In the genomic region with DNA sequence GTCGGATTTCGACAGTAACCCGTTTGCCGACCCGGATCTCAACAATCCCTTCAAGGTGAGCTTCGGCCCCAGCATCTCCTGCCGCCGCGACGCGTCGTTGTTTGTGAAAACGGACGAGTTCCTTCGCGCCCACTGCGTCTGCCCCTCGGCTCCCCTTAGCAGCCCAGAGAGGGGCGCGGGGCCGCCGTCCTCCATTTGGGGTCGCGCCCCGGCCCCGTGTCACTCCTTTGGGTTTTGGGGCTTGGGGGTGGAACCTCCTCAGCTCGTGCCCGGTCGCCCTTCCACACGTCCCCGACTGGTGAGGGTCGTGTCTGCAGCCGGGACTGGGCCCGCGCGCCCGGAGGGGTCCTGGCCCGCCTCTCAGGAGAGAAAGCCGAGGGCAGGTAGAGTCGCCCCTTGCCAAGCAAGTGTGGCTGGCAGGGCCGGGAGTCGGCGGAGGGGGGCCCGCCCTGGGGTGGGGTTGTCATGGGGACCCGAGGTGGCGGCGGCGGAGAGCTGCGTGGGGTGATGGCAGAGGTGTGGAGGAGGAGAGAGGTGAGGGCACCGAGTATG, we compare ENCODE assay signal across 8 cellular contexts. TPM values are rescaled to one million over a fixed set of nuclear protein-coding genes. Genes with fewer than 3 reads are reported as not detected.
DNase-seq lines count a peak whose midpoint lies in the region; ATAC-seq and TF ChIP-seq lines count a peak whose summit lies in the region.

No MANE protein-coding gene starts in this region.

- H3K27ac ChIP-seq in foreskin keratinocyte (peak overlapping the region; percentile 89), thyroid gland (peak overlapping the region; percentile 74 to 93 (median 91))

- TF ChIP-seq POLR2A in GM18505 (IDR thresholded peaks at IDR 0.05; ENCODE audit: borderline replicate concordance, extremely low read depth, insufficient read depth, insufficient read length) (no peak), thyroid gland (IDR thresholded peaks at IDR 0.05) (no peak)

- H3K9me3 ChIP-seq in thyroid gland = no peaks in the 10 kb centered on the region

- no peaks in the 10 kb centered on the region for H3K27me3 Mint-ChIP-seq in activated T-helper 2 cell treated with anti-CD3 and anti-CD28 coated beads, Interferon-gamma antibody, Interleukin-2, Interleukin-4, amounts not matched to agents 10 μg/mL and 5 μg/mL and 100 μg/mL, durations not matched to agents 14 hours and 24 hours and 36 hours (ENCODE audit: low read depth)

- no peaks in the 10 kb centered on the region for H3K9me3 Mint-ChIP-seq in activated T-helper 2 cell treated with anti-CD3 and anti-CD28 coated beads, Interferon-gamma antibody, Interleukin-2, Interleukin-4, amounts not matched to agents 10 μg/mL and 5 μg/mL and 100 μg/mL, durations not matched to agents 14 hours and 24 hours and 36 hours

- H3K4me3 Mint-ChIP-seq in activated T-helper 2 cell treated with anti-CD3 and anti-CD28 coated beads, Interferon-gamma antibody, Interleukin-2, Interleukin-4, amounts not matched to agents 10 μg/mL and 5 μg/mL and 100 μg/mL, durations not matched to agents 14 hours and 24 hours and 36 hours (ENCODE audit: low read depth) = peak overlapping the region; percentile 95

- intact Hi-C loops in activated T-helper 2 cell treated with anti-CD3 and anti-CD28 coated beads, Interferon-gamma antibody, Interleukin-2, Interleukin-4, amounts not matched to agents 10 μg/mL and 5 μg/mL and 100 μg/mL, durations not matched to agents 14 hours and 24 hours and 36 hours (cut with micrococcal nuclease) = loop anchor here (1.0 kb wide), 1 partner anchor 66 kb away; a partner anchor contains a TSS
- intact Hi-C loops in thyroid gland (cut with DNase I) = loop anchor here (10.0 kb wide), 1 partner anchor 164 kb away; no protein-coding TSS in a partner anchor

- H3K4me1 ChIP-seq in foreskin keratinocyte = no peaks in the 10 kb centered on the region
- peaks cover 9 to 22% of the 10 kb centered on the region in 2 donors for H3K4me1 ChIP-seq in thyroid gland

- TF ChIP-seq CTCF in foreskin keratinocyte (conservative IDR thresholded peaks at IDR 0.05) (no peak), omental fat pad (IDR thresholded peaks at IDR 0.05) (no peak), thyroid gland (IDR thresholded peaks at IDR 0.05) (no peak)

- WGBS in thyroid gland, 2 donors = 0% methylated on average over 16 to 23 of the region's 50 CpGs

- H3K4me3 ChIP-seq in thyroid gland (replicated peaks in 1 of 3) = peak overlapping the region; percentile 86 to 96 (median 94)

- H3K36me3 Mint-ChIP-seq in activated T-helper 2 cell treated with anti-CD3 and anti-CD28 coated beads, Interferon-gamma antibody, Interleukin-2, Interleukin-4, amounts not matched to agents 10 μg/mL and 5 μg/mL and 100 μg/mL, durations not matched to agents 14 hours and 24 hours and 36 hours (ENCODE audit: low read depth) = peaks cover 20% of the 10 kb centered on the region

- H3K4me1 Mint-ChIP-seq in activated T-helper 2 cell treated with anti-CD3 and anti-CD28 coated beads, Interferon-gamma antibody, Interleukin-2, Interleukin-4, amounts not matched to agents 10 μg/mL and 5 μg/mL and 100 μg/mL, durations not matched to agents 14 hours and 24 hours and 36 hours (ENCODE audit: low read depth) = peaks cover 29% of the 10 kb centered on the region

- peak overlapping the region; percentile 94 for H3K27ac Mint-ChIP-seq in activated T-helper 2 cell treated with anti-CD3 and anti-CD28 coated beads, Interferon-gamma antibody, Interleukin-2, Interleukin-4, amounts not matched to agents 10 μg/mL and 5 μg/mL and 100 μg/mL, durations not matched to agents 14 hours and 24 hours and 36 hours

- DNase-seq in NCI-H69 (lab: John Stamatoyannopoulos, UW) = peak; percentile 92
- peak; percentile 52 for DNase-seq in activated T-helper 2 cell treated with anti-CD3 and anti-CD28 coated beads, Interferon-gamma antibody, Interleukin-2, Interleukin-4, amounts not matched to agents 10 μg/mL and 5 μg/mL and 100 μg/mL, durations not matched to agents 14 hours and 24 hours and 36 hours (ENCODE audit: low spot score)
- no peak for DNase-seq in foreskin keratinocyte
- DNase-seq in omental fat pad (ENCODE audit: low spot score) = peak; percentile 22
- peak; percentile 70 to 76 for DNase-seq in thyroid gland
- DNase-seq in GF-D8 (lab: John Stamatoyannopoulos, UW) = no peak

- H3K36me3 ChIP-seq in thyroid gland = no peaks in the 10 kb centered on the region

- ATAC-seq in GM18505 (IDR thresholded peaks at IDR 0.05; ENCODE audit: unreplicated experiment) = peak; percentile 36
- peak; percentile 36 for ATAC-seq in HG02852 (IDR thresholded peaks at IDR 0.05; ENCODE audit: unreplicated experiment)
- peak; percentile 39 for ATAC-seq in foreskin keratinocyte
- peak; percentile 35 for ATAC-seq in omental fat pad (ENCODE audit: low FRiP score)

- no peaks in the 10 kb centered on the region for H3K27me3 ChIP-seq in foreskin keratinocyte
- H3K27me3 ChIP-seq in thyroid gland = no peaks in the 10 kb centered on the region

RNA-seq across cellular contexts. Expression of a gene that starts 0.3 kb away (rescaled TPM):
- 17.1 and 17.7 TPM in 2 replicates for total RNA-seq in activated T-helper 2 cell treated with anti-CD3 and anti-CD28 coated beads, Interferon-gamma antibody, Interleukin-2, Interleukin-4, amounts not matched to agents 10 μg/mL and 5 μg/mL and 100 μg/mL, durations not matched to agents 14 hours and 24 hours and 36 hours
- total RNA-seq in foreskin keratinocyte (25.4 and 31.5 TPM in 2 replicates), omental fat pad (10 to 100 TPM; 21.2 to 46.5 (median 22.1) TPM), thyroid gland (10 to 100 TPM; 45.0 to 56.1 (median 49.9) TPM)
- polyA plus RNA-seq in foreskin keratinocyte = 8.6 and 9.8 TPM in 2 replicates

Comparison
In these comparisons a context has a peak if more than half of its experiments do, and no peak if none do; other contexts are left out.
1. DNase-seq: peak in NCI-H69 (single experiment), activated T-helper 2 cell treated with anti-CD3 and anti-CD28 coated beads, Interferon-gamma antibody, Interleukin-2, Interleukin-4, amounts not matched to agents 10 μg/mL and 5 μg/mL and 100 μg/mL, durations not matched to agents 14 hours and 24 hours and 36 hours (single experiment), omental fat pad (single experiment) and thyroid gland (2 of 2); none in foreskin keratinocyte (0 of 2) and GF-D8 (single experiment).
2. Peak in every context shown above with its lines, with median percentiles within 50 percentile points of each other: ATAC-seq.